Comparison of ENCODE assay signal across 19 cellular contexts in genomic region chr3:125434582-125435011, GRCh38.
A peak's percentile ranks its signal among the peaks of the same experiment; 100 is the strongest.
DNase-seq lines count a peak whose midpoint lies in the region; ATAC-seq and FAIRE-seq lines count a peak whose summit lies in the region.
"Had no signal": no experiment of that assay in that cellular context is flagged by ENCODE, and none has a peak within 500 bp of the region (broad histone marks: within the 10 kb centered on the region; RNA-seq: fewer than 3 reads in every experiment).

No MANE protein-coding gene starts in this region.

- peak; percentile 34 for DNase-seq in stimulated activated CD4-positive, alpha-beta T cell treated with anti-CD3 and anti-CD28 coated beads, Interleukin-15, amount 100 ng/mL, for 24 hours
- no peak for DNase-seq in stimulated activated CD4-positive, alpha-beta T cell treated with anti-CD3 and anti-CD28 coated beads, Interleukin-4, amount 100 ng/mL, for 4 hours
- DNase-seq in GM19239 (ENCODE audit: insufficient read length, low spot score) = no peak
- peak in 1 of 2 donors; percentile 72 for DNase-seq in stimulated activated effector memory CD8-positive, alpha-beta T cell treated with anti-CD3 and anti-CD28 coated beads, Interleukin-12 subunit alpha, Interleukin-12 subunit beta, amount 100 ng/mL, for 72 hours (ENCODE audit: low spot score in 2 of 2)
- no peak for DNase-seq in NCI-H2081 treated with DMSO at 0.1 percent for 48 hours (lab: John Stamatoyannopoulos, UW)
- DNase-seq in amygdala (lab: John Stamatoyannopoulos, UW) = no peak
- DNase-seq in COLO668 (lab: John Stamatoyannopoulos, UW; ENCODE audit: unreplicated experiment) = no peak
- DNase-seq: activated gamma-delta T cell treated with Interleukin-2 at 50 U/mL for 16 hours, anterior cingulate cortex, DND-41, HFFc6, NCI-H526, occipital lobe, right cardiac atrium, SJCRH30 had no signal

- no peaks in the 10 kb centered on the region for H3K36me3 Mint-ChIP-seq in stimulated activated effector memory CD8-positive, alpha-beta T cell treated with anti-CD3 and anti-CD28 coated beads, Interleukin-12 subunit alpha, Interleukin-12 subunit beta, amount 100 ng/mL, for 72 hours
- H3K36me3 Mint-ChIP-seq: type B pancreatic cell had no signal

- no peak overlapping the region for H3K4me3 Mint-ChIP-seq in stimulated activated effector memory CD8-positive, alpha-beta T cell treated with anti-CD3 and anti-CD28 coated beads, Interleukin-12 subunit alpha, Interleukin-12 subunit beta, amount 100 ng/mL, for 72 hours
- H3K4me3 Mint-ChIP-seq: central memory CD8-positive, alpha-beta T cell; HFFc6; type B pancreatic cell had no signal

- H3K4me1 Mint-ChIP-seq in stimulated activated effector memory CD8-positive, alpha-beta T cell treated with anti-CD3 and anti-CD28 coated beads, Interleukin-12 subunit alpha, Interleukin-12 subunit beta, amount 100 ng/mL, for 72 hours = peaks cover 8% of the 10 kb centered on the region

- FAIRE-seq in GM19239 (lab: Jason Lieb, UNC) = peak; percentile 71

- H3K9me3 Mint-ChIP-seq in stimulated activated effector memory CD8-positive, alpha-beta T cell treated with anti-CD3 and anti-CD28 coated beads, Interleukin-12 subunit alpha, Interleukin-12 subunit beta, amount 100 ng/mL, for 72 hours = no peaks in the 10 kb centered on the region
- H3K9me3 Mint-ChIP-seq: central memory CD8-positive, alpha-beta T cell; HFFc6; type B pancreatic cell had no signal

- H3K27ac Mint-ChIP-seq in stimulated activated effector memory CD8-positive, alpha-beta T cell treated with anti-CD3 and anti-CD28 coated beads, Interleukin-12 subunit alpha, Interleukin-12 subunit beta, amount 100 ng/mL, for 72 hours = peak overlapping the region; percentile 32
- H3K27ac Mint-ChIP-seq: HFFc6, type B pancreatic cell had no signal

- peak; percentile 43 for ATAC-seq in HG03442 (IDR thresholded peaks at IDR 0.05; ENCODE audit: unreplicated experiment)
- peak; percentile 91 for ATAC-seq in stimulated activated effector memory CD8-positive, alpha-beta T cell treated with anti-CD3 and anti-CD28 coated beads, Interleukin-12 subunit alpha, Interleukin-12 subunit beta, amount 100 ng/mL, for 72 hours
- ATAC-seq: gastroesophageal sphincter, right cardiac atrium had no signal
